16 cellular contexts compared by ENCODE assay signal in genomic region chr2:215692387-215693079, GRCh38.
DNase-seq lines count a peak whose midpoint lies in the region; ATAC-seq and TF ChIP-seq lines count a peak whose summit lies in the region.
"Had no signal": no experiment of that assay in that cellular context is flagged by ENCODE, and none has a peak within 500 bp of the region (broad histone marks: within the 10 kb centered on the region; RNA-seq: fewer than 3 reads in every experiment).

No MANE protein-coding gene starts in this region.

- H3K79me2 ChIP-seq in GM23248 (ENCODE audit: insufficient read depth), result no peaks in the 10 kb centered on the region
- H3K79me2 ChIP-seq: parathyroid adenoma had no signal

- intact Hi-C loops in psoas muscle (cut with DNase I), result no loop called here

- no peaks in the 10 kb centered on the region for H4K20me1 ChIP-seq in GM23248 (ENCODE audit: insufficient read depth)

- H3K4me3 ChIP-seq in GM23248 (no peak overlapping the region), skeletal muscle satellite cell (ENCODE audit: low read length) (no peak overlapping the region), psoas muscle (no peak overlapping the region), HAP-1 (no peak overlapping the region)

- DNase-seq in GM23248 (peak; percentile 60), astrocyte of the hippocampus (ENCODE audit: low read depth, low spot score) (peak; percentile 48), iris pigment epithelial cell (ENCODE audit: low read depth) (peak; percentile 60), cerebellar cortex (ENCODE audit: low spot score) (no peak), psoas muscle (no peak), HAP-1 (ENCODE audit: low spot score in 2 of 2) (no peak)
- no peak for DNase-seq in stimulated activated CD4-positive, alpha-beta T cell treated with anti-CD3 and anti-CD28 coated beads, Interleukin-1b, Interleukin-23, amount 100 ng/mL, for 48 hours
- DNase-seq: activated CD4-positive, alpha-beta T cell treated with anti-CD3 and anti-CD28 coated beads, Interleukin-2, amount 50 U/mL, for 1 hour; BE2C; DND-41; hippocampal formation; MM.1S; stimulated activated CD4-positive, alpha-beta T cell treated with anti-CD3 and anti-CD28 coated beads, Interleukin-2, amount 100 ng/mL, for 24 hours; T-helper 17 cell had no signal

- in situ Hi-C loops in GM23248 (cut with MboI), result no loop called here
- in situ Hi-C loops in HAP-1 (cut with MboI; ENCODE audit: low sequenced_read_pairs), result no loop called here

- no peak for TF ChIP-seq CTCF in psoas muscle (IDR thresholded peaks at IDR 0.05)

- peaks cover 38% of the 10 kb centered on the region for H3K4me1 ChIP-seq in GM23248 (ENCODE audit: insufficient read depth)
- peaks cover 42% of the 10 kb centered on the region for H3K4me1 ChIP-seq in skeletal muscle satellite cell (ENCODE audit: control insufficient read depth, insufficient read depth, low read length)
- H3K4me1 ChIP-seq in psoas muscle, result no peaks in the 10 kb centered on the region
- no peaks in the 10 kb centered on the region for H3K4me1 ChIP-seq in HAP-1
- H3K4me1 ChIP-seq: parathyroid adenoma had no signal

- no peak for ATAC-seq in psoas muscle
- ATAC-seq: T-helper 17 cell had no signal

- H3K9ac ChIP-seq in GM23248 (peak overlapping the region; percentile 11), skeletal muscle satellite cell (ENCODE audit: low read depth, low read length) (peak overlapping the region; percentile 47)
- H3K9ac ChIP-seq: parathyroid adenoma had no signal

- H3K4me2 ChIP-seq in GM23248 (ENCODE audit: unreplicated experiment) (peak overlapping the region; percentile 55), skeletal muscle satellite cell (ENCODE audit: low read length) (peak overlapping the region; percentile 2)

- H3K36me3 ChIP-seq in GM23248 (ENCODE audit: low read depth), result no peaks in the 10 kb centered on the region
- no peaks in the 10 kb centered on the region for H3K36me3 ChIP-seq in skeletal muscle satellite cell (ENCODE audit: insufficient read depth, low read length)
- no peaks in the 10 kb centered on the region for H3K36me3 ChIP-seq in psoas muscle (ENCODE audit: insufficient read depth in 1 of 2, low read depth in 1 of 2)
- no peaks in the 10 kb centered on the region for H3K36me3 ChIP-seq in HAP-1 (replicated peaks)
- H3K36me3 ChIP-seq: BE2C had no signal

- 96 to 100% methylated on average over 1 of the region's 1 CpG for WGBS in GM23248 (ENCODE audit: low coverage in 1 of 2, low lambda C conversion rate in 2 of 2, missing lambda C conversion rate in 2 of 2), 2 experiments
- 93 to 100% (median 97%) methylated on average over 1 of the region's 1 CpG for WGBS in psoas muscle, 3 donors

- H3K27me3 ChIP-seq in GM23248 (replicated peaks; ENCODE audit: insufficient read depth), result no peaks in the 10 kb centered on the region
- no peaks in the 10 kb centered on the region for H3K27me3 ChIP-seq in skeletal muscle satellite cell (ENCODE audit: control insufficient read depth, insufficient read depth, low read length)
- H3K27me3 ChIP-seq in psoas muscle (ENCODE audit: insufficient read depth in 3 of 3, low read length in 2 of 3), result no peaks in the 10 kb centered on the region
- H3K27me3 ChIP-seq in HAP-1 (ENCODE audit: low read depth), result no peaks in the 10 kb centered on the region
- H3K27me3 ChIP-seq: BE2C had no signal

- peaks cover 42% of the 10 kb centered on the region for H3F3A ChIP-seq in GM23248 (ENCODE audit: insufficient read depth)

- no peaks in the 10 kb centered on the region for H3K9me2 ChIP-seq in GM23248 (ENCODE audit: insufficient read depth)

- H3K27ac ChIP-seq in GM23248, result peak overlapping the region; percentile 70
- H3K27ac ChIP-seq in psoas muscle, result no peak overlapping the region
- H3K27ac ChIP-seq: parathyroid adenoma had no signal

- H3K9me3 ChIP-seq in GM23248 (ENCODE audit: low read depth), result no peaks in the 10 kb centered on the region
- H3K9me3 ChIP-seq in skeletal muscle satellite cell (replicated peaks; ENCODE audit: low read length), result no peaks in the 10 kb centered on the region
- no peaks in the 10 kb centered on the region for H3K9me3 ChIP-seq in psoas muscle
- no peaks in the 10 kb centered on the region for H3K9me3 ChIP-seq in HAP-1
- H3K9me3 ChIP-seq: BE2C had no signal

- H2AFZ ChIP-seq in GM23248, result no peak overlapping the region
- H2AFZ ChIP-seq: parathyroid adenoma had no signal

Comparison
In these comparisons a context has a peak if more than half of its experiments do, and no peak if none do; other contexts are left out.
1. DNase-seq: peak in GM23248 (single experiment), astrocyte of the hippocampus (single experiment) and iris pigment epithelial cell (single experiment); none in cerebellar cortex (single experiment), psoas muscle (0 of 2), HAP-1 (0 of 2) and stimulated activated CD4-positive, alpha-beta T cell treated with anti-CD3 and anti-CD28 coated beads, Interleukin-1b, Interleukin-23, amount 100 ng/mL, for 48 hours (single experiment).